Comparison of ENCODE assay signal across 6 cellular contexts in the genomic region with DNA sequence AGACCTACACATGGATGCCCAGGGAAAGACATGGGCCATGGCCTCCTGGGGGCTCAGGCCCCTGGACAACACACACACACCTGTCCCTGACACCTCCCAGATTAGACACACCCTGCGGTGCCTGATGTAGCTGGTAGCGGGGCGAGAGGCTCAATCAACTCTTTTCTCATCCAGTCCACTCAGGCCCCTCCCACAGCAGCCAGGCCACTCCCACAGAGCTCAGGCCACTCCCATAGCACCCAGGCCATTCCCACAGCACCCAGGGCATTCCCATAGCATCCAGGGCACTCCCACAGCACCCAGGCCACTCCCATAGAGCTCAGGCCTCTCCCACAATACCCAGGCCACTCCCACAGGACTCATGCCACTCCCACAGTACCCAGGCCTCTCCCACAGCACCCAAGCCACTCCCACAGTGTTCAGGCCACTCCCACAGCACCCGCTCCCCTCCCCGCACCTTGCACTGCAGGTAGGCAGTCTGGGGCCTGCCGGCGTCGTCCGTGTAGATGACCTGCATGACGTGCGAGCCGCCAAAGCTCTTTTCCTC. TPM values are rescaled to one million over a fixed set of nuclear protein-coding genes. Genes with fewer than 3 reads are reported as not detected.
DNase-seq lines count a peak whose midpoint lies in the region; ATAC-seq and TF ChIP-seq lines count a peak whose summit lies in the region.
"Not testable (repeated sequence)": the region's sequence is repeated elsewhere in the genome, so short reads cannot be mapped to it uniquely, and the experiment has no call there.

No MANE protein-coding gene starts in this region.

- not testable (repeated sequence) for H3K36me3 Mint-ChIP-seq in CD4-positive, alpha-beta T cell (ENCODE audit: low read depth)

- H3K4me3 Mint-ChIP-seq in CD4-positive, alpha-beta T cell = not testable (repeated sequence)

- TF ChIP-seq CTCF in CD4-positive, alpha-beta T cell (IDR thresholded peaks at IDR 0.05); gastrocnemius medialis (IDR thresholded peaks at IDR 0.05 in 4 of 5, conservative IDR thresholded peaks at IDR 0.05 in 1 of 5): not testable (repeated sequence)

- TF ChIP-seq POLR2A in gastrocnemius medialis (IDR thresholded peaks at IDR 0.05) = not testable (repeated sequence)

- H3K27me3 Mint-ChIP-seq in CD4-positive, alpha-beta T cell = not testable (repeated sequence)

- in situ Hi-C loops in gastrocnemius medialis (cut with MboI; ENCODE audit: low sequenced_read_pairs in 4 of 4) = not testable (repeated sequence)

- POLR2A ChIA-PET in CD4-positive, alpha-beta T cell (lab: Charles Lee) = not testable (repeated sequence)

- not testable (repeated sequence) for H3K27me3 ChIP-seq in CD4-positive, alpha-beta T cell (ENCODE audit: control insufficient read depth, insufficient read depth, low read length); gastrocnemius medialis

- H3K36me3 ChIP-seq in gastrocnemius medialis = not testable (repeated sequence)

- CTCF ChIA-PET in CD4-positive, alpha-beta T cell (lab: Charles Lee) = not testable (repeated sequence)

- not testable (repeated sequence) for H3K27ac Mint-ChIP-seq in CD4-positive, alpha-beta T cell

- not testable (repeated sequence) for H3K27ac ChIP-seq in CD4-positive, alpha-beta T cell (ENCODE audit: low read depth, low read length); gastrocnemius medialis

- H3K4me1 Mint-ChIP-seq in CD4-positive, alpha-beta T cell (ENCODE audit: low read depth) = not testable (repeated sequence)

- not testable (repeated sequence) for H3K9me3 Mint-ChIP-seq in CD4-positive, alpha-beta T cell

- H3K9me3 ChIP-seq in CD4-positive, alpha-beta T cell (ENCODE audit: control insufficient read depth, low read length); gastrocnemius medialis: not testable (repeated sequence)

- H3K4me1 ChIP-seq in gastrocnemius medialis = not testable (repeated sequence)

- intact Hi-C loops in CD4-positive, alpha-beta T cell (cut with DNase I, micrococcal nuclease); Right ventricle myocardium inferior (cut with DNase I); gastrocnemius medialis (cut with DNase I; ENCODE audit: low total_unique reads): not testable (repeated sequence)

- peak in 8 of 10 experiments; percentile 20 to 62 (median 40) for DNase-seq in CD4-positive, alpha-beta T cell
- DNase-seq in activated CD8-positive, alpha-beta memory T cell treated with anti-CD3 and anti-CD28 coated beads, Interleukin-2, amount 50 U/mL, for 48 hours = peak; percentile 82
- peak; percentile 62 for DNase-seq in Right ventricle myocardium inferior (ENCODE audit: missing footprints)
- DNase-seq in gastrocnemius medialis = peak; percentile 3 to 74

- not testable (repeated sequence) for H3K4me3 ChIP-seq in gastrocnemius medialis

- ATAC-seq in CD4-positive, alpha-beta T cell (ENCODE audit: poor library complexity) = peak; percentile 51
- ATAC-seq in GM21786 (IDR thresholded peaks at IDR 0.05; ENCODE audit: unreplicated experiment) (peak; percentile 46), HG03460 (IDR thresholded peaks at IDR 0.05; ENCODE audit: unreplicated experiment) (peak; percentile 28), Right ventricle myocardium inferior (peak; percentile 39), gastrocnemius medialis (peak; percentile 48 to 57)

RNA-seq across cellular contexts. Expression of a gene that starts 11.9 kb away (rescaled TPM):
- total RNA-seq in CD4-positive, alpha-beta T cell = 10 to 100 TPM; 35.8 to 39.7 TPM
- 49.0 TPM for total RNA-seq in Right ventricle myocardium inferior
- total RNA-seq in gastrocnemius medialis = 10 to 100 TPM; 25.7 to 67.9 (median 51.6) TPM

RNA-seq across cellular contexts. Expression of a gene that starts 25.8 kb away (rescaled TPM):
- 10 to 100 TPM; 12.9 to 13.9 TPM for total RNA-seq in CD4-positive, alpha-beta T cell
- total RNA-seq in Right ventricle myocardium inferior (10.0 TPM), gastrocnemius medialis (10 to 100 TPM in 3 of 4 donors, 1 to 10 TPM in 1; 7.5 to 24.5 (median 18.0) TPM)

RNA-seq across cellular contexts. Expression of a gene that starts 25.9 kb away (rescaled TPM):
- total RNA-seq in CD4-positive, alpha-beta T cell = 1 to 10 TPM; 2.9 to 3.5 TPM
- total RNA-seq in Right ventricle myocardium inferior = 5.8 TPM
- 10 to 100 TPM in 2 of 4 donors, 1 to 10 TPM in 2; 8.7 to 15.1 (median 10.9) TPM for total RNA-seq in gastrocnemius medialis

RNA-seq across cellular contexts. Expression of a gene that starts 27.0 kb away (rescaled TPM):
- total RNA-seq in CD4-positive, alpha-beta T cell = 10 to 100 TPM; 31.9 to 40.7 TPM
- total RNA-seq in Right ventricle myocardium inferior (7.8 TPM), gastrocnemius medialis (100 to 1,000 TPM in 2 of 4 donors, 10 to 100 TPM in 2; 38.0 to 127 (median 86.0) TPM)

RNA-seq across cellular contexts. Expression of a gene that starts 52.9 kb away (rescaled TPM):
- 100 to 1,000 TPM; 115 to 122 TPM for total RNA-seq in CD4-positive, alpha-beta T cell
- 2.8 TPM for total RNA-seq in Right ventricle myocardium inferior
- 1 to 10 TPM in 2 of 4 donors, not detected in 2; 1.6 to 3.0 TPM for total RNA-seq in gastrocnemius medialis
